Comparison of ENCODE assay signal across 1 cellular context in genomic region chr21:38140192-38140905, GRCh38.
A peak's percentile ranks its signal among the peaks of the same experiment; 100 is the strongest.
TF ChIP-seq lines count a peak whose summit lies in the region.

No MANE protein-coding gene starts in this region.

TF ChIP-seq in HEK293, 187 proteins besides CTCF, POLR2A, EP300 and RAD21 (continued from another document and continues in another):
- TF ChIP-seq ZSCAN18 (tag by site-specific recombination; IDR thresholded peaks at IDR 0.05) (no peak), ZNF132 (tag by site-specific recombination; IDR thresholded peaks at IDR 0.05; ENCODE audit: borderline replicate concordance) (no peak), KLF7 (tag by site-specific recombination; IDR thresholded peaks at IDR 0.05; ENCODE audit: borderline replicate concordance) (no peak), SALL2 (tag by site-specific recombination; IDR thresholded peaks at IDR 0.05; ENCODE audit: borderline replicate concordance) (no peak), ZBTB17 (tag by site-specific recombination; IDR thresholded peaks at IDR 0.05) (peak; percentile 77), ZNF302 (tag by site-specific recombination; IDR thresholded peaks at IDR 0.05; ENCODE audit: low read depth) (no peak), WT1 (tag by site-specific recombination; IDR thresholded peaks at IDR 0.05) (peak; percentile 11), PATZ1 (tag by site-specific recombination; IDR thresholded peaks at IDR 0.05) (no peak), ZNF548 (tag by site-specific recombination; IDR thresholded peaks at IDR 0.05) (no peak), ZBTB48 (tag by site-specific recombination; IDR thresholded peaks at IDR 0.05) (peak; percentile 14; the same call in 1 of the 2 replicates), ZNF266 (tag by site-specific recombination; IDR thresholded peaks at IDR 0.05; ENCODE audit: low read depth) (no peak), ZNF175 (tag by site-specific recombination; IDR thresholded peaks at IDR 0.05) (no peak), ZNF76 (tag by site-specific recombination; IDR thresholded peaks at IDR 0.05; ENCODE audit: borderline replicate concordance, low read depth) (no peak), KLF8 (tag by site-specific recombination; IDR thresholded peaks at IDR 0.05) (peak; percentile 10; the same call in 1 of the 2 replicates), ZNF391 (tag by site-specific recombination; IDR thresholded peaks at IDR 0.05; ENCODE audit: borderline replicate concordance, low read depth) (0 out of 2 replicates have a peak, but pooled peaks have one; percentile 7), ZBTB10 (tag by site-specific recombination; IDR thresholded peaks at IDR 0.05) (no peak), ZNF704 (tag by site-specific recombination; IDR thresholded peaks at IDR 0.05) (no peak), INSM2 (tag by site-specific recombination; IDR thresholded peaks at IDR 0.05) (no peak), ZNF645 (tag by site-specific recombination; IDR thresholded peaks at IDR 0.05) (no peak), ZNF274 (IDR thresholded peaks at IDR 0.05; ENCODE audit: low read length) (no peak), ZNF274 (tag by site-specific recombination; IDR thresholded peaks at IDR 0.05; ENCODE audit: borderline replicate concordance) (no peak), ZFP41 (tag by site-specific recombination; IDR thresholded peaks at IDR 0.05; ENCODE audit: borderline replicate concordance) (no peak), ZNF621 (tag by site-specific recombination; IDR thresholded peaks at IDR 0.05) (no peak), ATF2 (tag by site-specific recombination; IDR thresholded peaks at IDR 0.05; ENCODE audit: low read depth) (no peak), ZNF423 (tag by site-specific recombination; IDR thresholded peaks at IDR 0.05) (no peak), ZSCAN5A (tag by site-specific recombination; IDR thresholded peaks at IDR 0.05) (no peak), ZNF529 (tag by site-specific recombination; IDR thresholded peaks at IDR 0.05; ENCODE audit: insufficient replicate concordance) (no peak), ZNF2 (tag by site-specific recombination; IDR thresholded peaks at IDR 0.05) (no peak), ZNF830 (tag by site-specific recombination; IDR thresholded peaks at IDR 0.05; ENCODE audit: low read depth) (no peak), ZNF658 (tag by site-specific recombination; IDR thresholded peaks at IDR 0.05) (no peak), ZNF792 (tag by site-specific recombination; IDR thresholded peaks at IDR 0.05) (no peak), ZNF121 (tag by site-specific recombination; IDR thresholded peaks at IDR 0.05) (no peak), ZNF140 (tag by site-specific recombination; IDR thresholded peaks at IDR 0.05) (no peak), ZNF350 (tag by site-specific recombination; IDR thresholded peaks at IDR 0.05) (no peak), FEZF1 (tag by site-specific recombination; IDR thresholded peaks at IDR 0.05) (peak; percentile 66), YY2 (tag by site-specific recombination; IDR thresholded peaks at IDR 0.05) (no peak), ZNF837 (tag by site-specific recombination; IDR thresholded peaks at IDR 0.05) (no peak), ZNF843 (tag by site-specific recombination; IDR thresholded peaks at IDR 0.05) (no peak), ZNF664 (tag by site-specific recombination; IDR thresholded peaks at IDR 0.05) (no peak), ELK4 (IDR thresholded peaks at IDR 0.05; ENCODE audit: borderline replicate concordance, low read depth, low read length) (no peak), ZNF610 (tag by site-specific recombination; IDR thresholded peaks at IDR 0.05; ENCODE audit: borderline replicate concordance) (no peak)
- TF ChIP-seq, protein P1, sequence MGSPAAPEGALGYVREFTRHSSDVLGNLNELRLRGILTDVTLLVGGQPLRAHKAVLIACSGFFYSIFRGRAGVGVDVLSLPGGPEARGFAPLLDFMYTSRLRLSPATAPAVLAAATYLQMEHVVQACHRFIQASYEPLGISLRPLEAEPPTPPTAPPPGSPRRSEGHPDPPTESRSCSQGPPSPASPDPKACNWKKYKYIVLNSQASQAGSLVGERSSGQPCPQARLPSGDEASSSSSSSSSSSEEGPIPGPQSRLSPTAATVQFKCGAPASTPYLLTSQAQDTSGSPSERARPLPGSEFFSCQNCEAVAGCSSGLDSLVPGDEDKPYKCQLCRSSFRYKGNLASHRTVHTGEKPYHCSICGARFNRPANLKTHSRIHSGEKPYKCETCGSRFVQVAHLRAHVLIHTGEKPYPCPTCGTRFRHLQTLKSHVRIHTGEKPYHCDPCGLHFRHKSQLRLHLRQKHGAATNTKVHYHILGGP (tag by site-specific recombination; IDR thresholded peaks at IDR 0.05), result no peak
- TF ChIP-seq, protein P2, sequence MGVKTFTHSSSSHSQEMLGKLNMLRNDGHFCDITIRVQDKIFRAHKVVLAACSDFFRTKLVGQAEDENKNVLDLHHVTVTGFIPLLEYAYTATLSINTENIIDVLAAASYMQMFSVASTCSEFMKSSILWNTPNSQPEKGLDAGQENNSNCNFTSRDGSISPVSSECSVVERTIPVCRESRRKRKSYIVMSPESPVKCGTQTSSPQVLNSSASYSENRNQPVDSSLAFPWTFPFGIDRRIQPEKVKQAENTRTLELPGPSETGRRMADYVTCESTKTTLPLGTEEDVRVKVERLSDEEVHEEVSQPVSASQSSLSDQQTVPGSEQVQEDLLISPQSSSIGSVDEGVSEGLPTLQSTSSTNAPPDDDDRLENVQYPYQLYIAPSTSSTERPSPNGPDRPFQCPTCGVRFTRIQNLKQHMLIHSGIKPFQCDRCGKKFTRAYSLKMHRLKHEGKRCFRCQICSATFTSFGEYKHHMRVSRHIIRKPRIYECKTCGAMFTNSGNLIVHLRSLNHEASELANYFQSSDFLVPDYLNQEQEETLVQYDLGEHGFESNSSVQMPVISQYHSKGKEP (tag by site-specific recombination; IDR thresholded peaks at IDR 0.05), result no peak
- TF ChIP-seq, protein P3, sequence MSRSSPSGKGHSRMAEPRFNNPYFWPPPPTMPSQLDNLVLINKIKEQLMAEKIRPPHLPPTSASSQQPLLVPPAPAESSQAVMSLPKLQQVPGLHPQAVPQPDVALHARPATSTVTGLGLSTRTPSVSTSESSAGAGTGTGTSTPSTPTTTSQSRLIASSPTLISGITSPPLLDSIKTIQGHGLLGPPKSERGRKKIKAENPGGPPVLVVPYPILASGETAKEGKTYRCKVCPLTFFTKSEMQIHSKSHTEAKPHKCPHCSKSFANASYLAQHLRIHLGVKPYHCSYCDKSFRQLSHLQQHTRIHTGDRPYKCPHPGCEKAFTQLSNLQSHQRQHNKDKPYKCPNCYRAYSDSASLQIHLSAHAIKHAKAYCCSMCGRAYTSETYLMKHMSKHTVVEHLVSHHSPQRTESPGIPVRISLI (tag by site-specific recombination; IDR thresholded peaks at IDR 0.05), result no peak
